Comparison of ENCODE assay signal across 7 cellular contexts in genomic region chr12:109880049-109880931, GRCh38. TPM values are rescaled to one million over a fixed set of nuclear protein-coding genes. Genes with fewer than 3 reads are reported as not detected.
DNase-seq lines count a peak whose midpoint lies in the region; ATAC-seq lines count a peak whose summit lies in the region.

Gene GLTP (minus strand): TSS chr12:109880541. CDS start chr12:109880374, 167 bp downstream.

- peak; percentile 85 to 96 for DNase-seq in NCI-H187 (lab: John Stamatoyannopoulos, UW)
- peak; percentile 72 for DNase-seq in T1000 (lab: John Stamatoyannopoulos, UW)
- peak; percentile 96 for DNase-seq in astrocyte of the hippocampus (ENCODE audit: low read depth, low spot score)
- peak in 49 of 51 donors; percentile 23 to 89 (median 73) for DNase-seq in hypothalamus (lab: John Stamatoyannopoulos, UW)
- DNase-seq in sciatic nerve (ENCODE audit: low spot score), result peak; percentile 89

- intact Hi-C loops in sciatic nerve (cut with DNase I), result loop anchor here (5.0 kb wide), 1 partner anchor 73 kb away; no protein-coding TSS in a partner anchor

- ATAC-seq in GM18498 (IDR thresholded peaks at IDR 0.05; ENCODE audit: unreplicated experiment) (peak; percentile 95), HG02870 (IDR thresholded peaks at IDR 0.05; ENCODE audit: unreplicated experiment) (peak; percentile 87), sciatic nerve (peak; percentile 93)

RNA-seq across cellular contexts. Expression of gene GLTP, which starts in this region (rescaled TPM):
- total RNA-seq in sciatic nerve, result 51.0 TPM

Comparison
In these comparisons a context has a peak if more than half of its experiments do, and no peak if none do; other contexts are left out.
1. Peak in every context shown above with its lines: DNase-seq and ATAC-seq.